21 cellular contexts compared by ENCODE assay signal in the genomic region with DNA sequence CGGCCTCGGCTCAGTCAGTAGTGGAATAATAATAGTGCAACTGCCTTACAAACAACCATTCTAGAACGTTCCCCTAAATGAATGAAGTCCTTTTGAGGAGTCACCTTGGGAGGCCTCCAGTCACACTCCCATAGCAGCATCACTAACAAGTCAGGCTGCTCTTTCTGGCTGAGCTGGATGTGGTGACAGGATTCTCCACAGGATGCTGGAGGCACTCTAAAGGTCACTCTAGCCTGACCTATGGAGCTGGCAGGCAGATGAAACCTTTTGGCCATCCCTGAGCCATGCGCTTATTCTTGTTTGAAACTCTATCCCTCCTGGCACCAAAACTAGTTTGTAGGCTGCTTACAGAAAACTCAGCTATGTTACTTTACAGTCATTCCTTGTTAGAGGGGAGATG. TPM values are rescaled to one million over a fixed set of nuclear protein-coding genes. Genes with fewer than 3 reads are reported as not detected.
DNase-seq lines count a peak whose midpoint lies in the region; ATAC-seq and TF ChIP-seq lines count a peak whose summit lies in the region.
"Had no signal": no experiment of that assay in that cellular context is flagged by ENCODE, and none has a peak within 500 bp of the region (broad histone marks: within the 10 kb centered on the region; RNA-seq: fewer than 3 reads in every experiment).

No MANE protein-coding gene starts in this region.

- no peak for DNase-seq in right cardiac atrium
- no peak for DNase-seq in Right ventricle myocardium inferior (ENCODE audit: missing footprints)
- DNase-seq in choroid plexus epithelial cell (ENCODE audit: low read depth): peak; percentile 3
- DNase-seq in psoas muscle: no peak
- DNase-seq in activated CD8-positive, alpha-beta T cell treated with anti-CD3 and anti-CD28 coated beads, Interleukin-2, amount 10 ng/mL, durations not matched to agents 7 days and 5 days: no peak
- DNase-seq in NCI-H774 (lab: John Stamatoyannopoulos, UW): no peak
- DNase-seq: AML-193; CD4-positive, alpha-beta T cell; DMS53; HCEC 1CT; NCI-H1092; NCI-H1417 treated with DMSO at 0.1 percent for 48 hours; NCI-H1694 treated with DMSO at 0.1 percent for 48 hours; NCI-H2081; NCI-H748 treated with DMSO at 0.1 percent for 48 hours; PC-9; SHP77 had no signal

- ATAC-seq in right cardiac atrium (peak; percentile 68 to 84), Right ventricle myocardium inferior (no peak), psoas muscle (peak; percentile 45 to 59 (median 56)), GM21381 (IDR thresholded peaks at IDR 0.05; ENCODE audit: unreplicated experiment) (no peak)
- no peak for ATAC-seq in activated CD8-positive, alpha-beta T cell treated with anti-CD3 and anti-CD28 coated beads, Interleukin-2, amount 10 ng/mL, durations not matched to agents 7 days and 5 days
- ATAC-seq: A549 had no signal

- H3K27me3 ChIP-seq in right cardiac atrium (ENCODE audit: control insufficient read depth, insufficient read depth): no peaks in the 10 kb centered on the region
- H3K27me3 ChIP-seq in psoas muscle (ENCODE audit: insufficient read depth in 3 of 3, low read length in 2 of 3): no peaks in the 10 kb centered on the region
- H3K27me3 ChIP-seq: BLaER1 treated with 17β-estradiol and CSF1 and Interleukin-3, amounts not matched to agents 10 nM and 100 nM had no signal

- intact Hi-C loops in right cardiac atrium (cut with DNase I) (no loop called here), Right ventricle myocardium inferior (cut with DNase I) (no loop called here), psoas muscle (cut with DNase I) (no loop called here)

- no peaks in the 10 kb centered on the region for H3K9me3 Mint-ChIP-seq in activated CD8-positive, alpha-beta T cell treated with anti-CD3 and anti-CD28 coated beads, Interleukin-2, amount 10 ng/mL, durations not matched to agents 7 days and 5 days (ENCODE audit: insufficient read depth)
- H3K9me3 Mint-ChIP-seq: CD4-positive, alpha-beta T cell had no signal

- no peaks in the 10 kb centered on the region for H3K27me3 Mint-ChIP-seq in activated CD8-positive, alpha-beta T cell treated with anti-CD3 and anti-CD28 coated beads, Interleukin-2, amount 10 ng/mL, durations not matched to agents 7 days and 5 days (ENCODE audit: low read depth)
- H3K27me3 Mint-ChIP-seq: CD4-positive, alpha-beta T cell had no signal

- POLR2A ChIA-PET in activated CD8-positive, alpha-beta T cell treated with anti-CD3 and anti-CD28 coated beads, Interleukin-2, amount 10 ng/mL, durations not matched to agents 7 days and 5 days (lab: Charles Lee): no interaction called here

- TF ChIP-seq CTCF in choroid plexus epithelial cell (conservative IDR thresholded peaks at IDR 0.05; ENCODE audit: low read depth, low read length): no peak
- TF ChIP-seq CTCF in psoas muscle (IDR thresholded peaks at IDR 0.05): no peak

- H3K9me3 ChIP-seq in right cardiac atrium (ENCODE audit: control insufficient read depth, low read length) (no peaks in the 10 kb centered on the region), psoas muscle (no peaks in the 10 kb centered on the region)
- H3K9me3 ChIP-seq: A549; BLaER1 treated with 17β-estradiol and CSF1 and Interleukin-3, amounts not matched to agents 10 nM and 100 nM had no signal

- no peaks in the 10 kb centered on the region for H3K4me1 Mint-ChIP-seq in activated CD8-positive, alpha-beta T cell treated with anti-CD3 and anti-CD28 coated beads, Interleukin-2, amount 10 ng/mL, durations not matched to agents 7 days and 5 days (ENCODE audit: low read depth)

- no peaks in the 10 kb centered on the region for H3K4me1 ChIP-seq in right cardiac atrium (ENCODE audit: control insufficient read depth, insufficient read depth, low read length)
- peaks cover 7% of the 10 kb centered on the region for H3K4me1 ChIP-seq in psoas muscle
- H3K4me1 ChIP-seq: A549 had no signal

- H3K4me3 Mint-ChIP-seq in activated CD8-positive, alpha-beta T cell treated with anti-CD3 and anti-CD28 coated beads, Interleukin-2, amount 10 ng/mL, durations not matched to agents 7 days and 5 days: no peak overlapping the region
- H3K4me3 Mint-ChIP-seq: CD4-positive, alpha-beta T cell had no signal

- no peak overlapping the region for H3K27ac Mint-ChIP-seq in activated CD8-positive, alpha-beta T cell treated with anti-CD3 and anti-CD28 coated beads, Interleukin-2, amount 10 ng/mL, durations not matched to agents 7 days and 5 days
- H3K27ac Mint-ChIP-seq: CD4-positive, alpha-beta T cell had no signal

- CTCF ChIA-PET in activated CD8-positive, alpha-beta T cell treated with anti-CD3 and anti-CD28 coated beads, Interleukin-2, amount 10 ng/mL, durations not matched to agents 7 days and 5 days (lab: Charles Lee): interaction anchor here (1.3 kb wide), 1 partner anchor 27 kb away, joined by 4 read pairs; no protein-coding TSS in a partner anchor

- peaks cover 0 to 56% of the 10 kb centered on the region in 2 donors for H3K36me3 ChIP-seq in psoas muscle (ENCODE audit: insufficient read depth in 1 of 2, low read depth in 1 of 2)
- H3K36me3 ChIP-seq: BLaER1 treated with 17β-estradiol and CSF1 and Interleukin-3, amounts not matched to agents 10 nM and 100 nM had no signal

- WGBS in right cardiac atrium: 67% methylated on average over 4 of the region's 4 CpGs
- WGBS in psoas muscle, 3 donors: 64 to 73% (median 66%) methylated on average over 4 of the region's 4 CpGs

- H3K4me3 ChIP-seq in right cardiac atrium (ENCODE audit: low read length): no peak overlapping the region
- no peak overlapping the region for H3K4me3 ChIP-seq in choroid plexus epithelial cell (ENCODE audit: low read depth, low read length)
- H3K4me3 ChIP-seq in psoas muscle: no peak overlapping the region
- H3K4me3 ChIP-seq: A549; BLaER1 treated with 17β-estradiol and CSF1 and Interleukin-3, amounts not matched to agents 10 nM and 100 nM; PC-9 had no signal

- H3K27ac ChIP-seq in right cardiac atrium (ENCODE audit: low read length) (no peak overlapping the region), psoas muscle (peak overlapping the region; percentile 16)
- H3K27ac ChIP-seq: A549; BLaER1 treated with 17β-estradiol and CSF1 and Interleukin-3, amounts not matched to agents 10 nM and 100 nM; KMS-11; PC-9 had no signal

- no peaks in the 10 kb centered on the region for H3K36me3 Mint-ChIP-seq in activated CD8-positive, alpha-beta T cell treated with anti-CD3 and anti-CD28 coated beads, Interleukin-2, amount 10 ng/mL, durations not matched to agents 7 days and 5 days (ENCODE audit: low read depth)

RNA-seq across cellular contexts. Expression of a gene that starts 17.9 kb away (rescaled TPM):
- total RNA-seq in right cardiac atrium (10 to 100 TPM; 17.4 to 25.1 (median 20.3) TPM), Right ventricle myocardium inferior (22.3 TPM), psoas muscle (10 to 100 TPM; 15.7 to 24.6 (median 21.2) TPM)
- polyA plus RNA-seq in right cardiac atrium (11.8 TPM), psoas muscle (10 to 100 TPM in 2 of 3 donors, 1 to 10 TPM in 1; 7.8 to 16.4 (median 15.1) TPM)
- total RNA-seq in activated CD8-positive, alpha-beta T cell treated with anti-CD3 and anti-CD28 coated beads, Interleukin-2, amount 10 ng/mL, durations not matched to agents 7 days and 5 days: 10 to 100 TPM; 34.5 to 38.8 TPM

RNA-seq across cellular contexts. Expression of a gene that starts 27.0 kb away (rescaled TPM):
- total RNA-seq in right cardiac atrium: 10 to 100 TPM in 1 of 4 donors, 1 to 10 TPM in 3; 7.7 to 10.2 (median 8.4) TPM
- 4.6 TPM for polyA plus RNA-seq in right cardiac atrium
- total RNA-seq in Right ventricle myocardium inferior: 8.6 TPM
- 10 to 100 TPM in 3 of 4 donors, 1 to 10 TPM in 1; 7.3 to 20.9 (median 14.5) TPM for total RNA-seq in psoas muscle
- polyA plus RNA-seq in psoas muscle: 10 to 100 TPM in 1 of 3 donors, 1 to 10 TPM in 2; 2.3 to 10.3 (median 8.7) TPM
- total RNA-seq in activated CD8-positive, alpha-beta T cell treated with anti-CD3 and anti-CD28 coated beads, Interleukin-2, amount 10 ng/mL, durations not matched to agents 7 days and 5 days: 1 to 10 TPM; 1.3 to 2.2 TPM

RNA-seq across cellular contexts. Expression of a gene that starts 47.8 kb away (rescaled TPM):
- total RNA-seq in right cardiac atrium (100 to 1,000 TPM; 150 to 176 (median 168) TPM), Right ventricle myocardium inferior (136 TPM), psoas muscle (100 to 1,000 TPM in 2 of 4 donors, 10 to 100 TPM in 2; 62.4 to 157 (median 105) TPM)
- polyA plus RNA-seq in right cardiac atrium (135 TPM), psoas muscle (100 to 1,000 TPM; 149 to 217 (median 199) TPM)
- total RNA-seq in activated CD8-positive, alpha-beta T cell treated with anti-CD3 and anti-CD28 coated beads, Interleukin-2, amount 10 ng/mL, durations not matched to agents 7 days and 5 days: 100 to 1,000 TPM; 186 TPM

Comparison
In these comparisons a context has a peak if more than half of its experiments do, and no peak if none do; other contexts are left out.
1. ATAC-seq: peak in right cardiac atrium (2 of 2) and psoas muscle (4 of 4); none in Right ventricle myocardium inferior (single experiment), GM21381 (single experiment) and activated CD8-positive, alpha-beta T cell treated with anti-CD3 and anti-CD28 coated beads, Interleukin-2, amount 10 ng/mL, durations not matched to agents 7 days and 5 days (single experiment).